2 cellular contexts compared by ENCODE assay signal in the genomic region with DNA sequence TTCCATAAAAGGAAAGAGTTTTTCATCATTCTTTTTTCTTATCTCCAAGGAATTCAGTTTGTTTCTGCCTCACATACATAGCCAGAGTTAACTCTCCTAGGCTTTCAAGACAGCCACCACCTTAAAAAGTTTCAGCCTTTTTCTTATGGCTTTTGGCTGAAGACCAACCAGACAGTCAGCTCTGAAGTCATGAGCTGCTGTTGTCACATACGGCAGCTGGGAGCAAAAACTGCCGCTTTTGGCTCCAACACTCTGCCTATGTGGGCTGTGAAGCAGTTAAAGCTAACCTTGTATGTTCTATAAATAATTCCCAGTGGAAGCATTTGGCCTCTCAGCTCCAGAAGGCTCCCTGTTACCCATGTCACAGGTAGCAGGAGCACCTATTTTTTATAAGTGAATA.
TF ChIP-seq lines count a peak whose summit lies in the region.

No MANE protein-coding gene starts in this region.

TF ChIP-seq in GM23338, 12 proteins besides CTCF, POLR2A, EP300 and RAD21 (continued from another document):
- no peak for TF ChIP-seq ETS1 (IDR thresholded peaks at IDR 0.05)
TF ChIP-seq in GM23338: peak in this region for 0.

TF ChIP-seq in endothelial cell of umbilical vein, 7 proteins besides CTCF, POLR2A, EP300 and RAD21 (continued from another document):
- TF ChIP-seq, protein P1, sequence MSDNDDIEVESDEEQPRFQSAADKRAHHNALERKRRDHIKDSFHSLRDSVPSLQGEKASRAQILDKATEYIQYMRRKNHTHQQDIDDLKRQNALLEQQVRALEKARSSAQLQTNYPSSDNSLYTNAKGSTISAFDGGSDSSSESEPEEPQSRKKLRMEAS (IDR thresholded peaks at IDR 0.05; ENCODE audit: insufficient read depth, insufficient read length), result no peak
- TF ChIP-seq JUN (IDR thresholded peaks at IDR 0.05; ENCODE audit: borderline replicate concordance, insufficient read depth, insufficient read length, low read depth), result no peak
- no peak for TF ChIP-seq POLR2AphosphoS5 (IDR thresholded peaks at IDR 0.05; ENCODE audit: insufficient read depth, low read depth, low read length)
